ENCODE assay signal across 8 cellular contexts in genomic region chr3:172666873-172667694, GRCh38. TPM values are rescaled to one million over a fixed set of nuclear protein-coding genes. Genes with fewer than 3 reads are reported as not detected.
DNase-seq lines count a peak whose midpoint lies in the region; ATAC-seq, FAIRE-seq and TF ChIP-seq lines count a peak whose summit lies in the region.

No MANE protein-coding gene starts in this region.

- FAIRE-seq in H54 (lab: Jason Lieb, UNC): peak; percentile 81

- no peaks in the 10 kb centered on the region for H3K27me3 ChIP-seq in thoracic aorta (replicated peaks; ENCODE audit: insufficient read depth)

- no peaks in the 10 kb centered on the region for H3K36me3 ChIP-seq in thoracic aorta

- peak; percentile 85 for TF ChIP-seq CTCF in fibroblast of pulmonary artery (IDR thresholded peaks at IDR 0.05; ENCODE audit: low read length, missing control alignments)
- TF ChIP-seq CTCF in thoracic aorta (IDR thresholded peaks at IDR 0.05): peak; percentile 84

- H3K4me1 ChIP-seq in thoracic aorta (ENCODE audit: control insufficient read depth in 1 of 2, low read depth in 2 of 2): peaks cover 0 to 13% of the 10 kb centered on the region in 2 donors

- ATAC-seq in thoracic aorta (ENCODE audit: insufficient number of reproducible peaks, low FRiP score, low read depth): peak; percentile 86

- H3K27ac ChIP-seq in thoracic aorta: no peak overlapping the region

- TF ChIP-seq POLR2A in H54 (IDR thresholded peaks at IDR 0.05; ENCODE audit: low read depth, low read length): no peak

- no peaks in the 10 kb centered on the region for H3K9me3 ChIP-seq in thoracic aorta

- DNase-seq in GDM1 (lab: John Stamatoyannopoulos, UW): peak; percentile 57
- peak; percentile 36 for DNase-seq in H54 (ENCODE audit: insufficient read length, low spot score)
- DNase-seq in LHCN-M2 (ENCODE audit: low read depth): peak; percentile 79
- peak; percentile 81 for DNase-seq in RPMI7951 (ENCODE audit: low read depth)
- DNase-seq in activated T-cell treated with anti-CD3 and anti-CD28 coated beads, Interleukin-2, amount 50 U/mL, for 48 hours: peak; percentile 73 to 74
- DNase-seq in fibroblast of pulmonary artery (ENCODE audit: low read depth): peak; percentile 96
- peak; percentile 60 for DNase-seq in non-pigmented ciliary epithelial cell (ENCODE audit: low read depth)
- DNase-seq in thoracic aorta (ENCODE audit: low spot score): peak; percentile 50

- H3K4me3 ChIP-seq in fibroblast of pulmonary artery (replicated peaks; ENCODE audit: low read depth, low read length) (peak overlapping the region; percentile 47), thoracic aorta (no peak overlapping the region)

RNA-seq across cellular contexts. Expression of gene NCEH1, which starts 43.8 kb away (rescaled TPM):
- total RNA-seq in LHCN-M2 (2014; rRNA removed) (85.8 and 98.4 TPM in 2 replicates), thoracic aorta (10 to 100 TPM in 1 of 2 donors, 1 to 10 TPM in 1; 7.1 to 22.7 TPM)
- polyA plus RNA-seq in LHCN-M2 (2012): 20.2 TPM
- 21.8 and 24.8 TPM in 2 replicates for total RNA-seq in RPMI7951 (2014; rRNA removed; shearing (Covaris generic))

Comparison
In these comparisons a context has a peak if more than half of its experiments do, and no peak if none do; other contexts are left out.
1. DNase-seq: peak in every context shown above with its lines; median percentile 96 in fibroblast of pulmonary artery; 81 in RPMI7951; 79 in LHCN-M2; 74 in activated T-cell treated with anti-CD3 and anti-CD28 coated beads, Interleukin-2, amount 50 U/mL, for 48 hours; 60 in non-pigmented ciliary epithelial cell; 57 in GDM1; 50 in thoracic aorta; 36 in H54.